Comparison of ENCODE assay signal across 11 cellular contexts in genomic region chr5:148268556-148268955, GRCh38. TPM values are rescaled to one million over a fixed set of nuclear protein-coding genes. Genes with fewer than 3 reads are reported as not detected.
DNase-seq lines count a peak whose midpoint lies in the region; TF ChIP-seq lines count a peak whose summit lies in the region.
"Had no signal": no experiment of that assay in that cellular context is flagged by ENCODE, and none has a peak within 500 bp of the region (broad histone marks: within the 10 kb centered on the region; RNA-seq: fewer than 3 reads in every experiment).

Gene SPINK13, plus strand, starts transcription at chr5:148268794. Its CDS starts 1,279 bp downstream, at chr5:148270073.

- no peaks in the 10 kb centered on the region for H3K4me1 Mint-ChIP-seq in activated CD4-positive, alpha-beta T cell treated with anti-CD3 and anti-CD28 coated beads, Interleukin-2, amount 10 ng/mL, durations not matched to agents 24 days and 14 days

- DNase-seq in GM03348 (ENCODE audit: low spot score) (peak; percentile 29), NCI-H460 (ENCODE audit: extremely low read depth, low read depth) (peak; percentile 21), epithelial cell of esophagus (ENCODE audit: low read depth) (peak; percentile 89), osteoblast (ENCODE audit: insufficient read length, low spot score, missing footprints) (no peak), NCI-H345 treated with DMSO at 0.1 percent for 48 hours (lab: John Stamatoyannopoulos, UW; ENCODE audit: unreplicated experiment) (no peak), BE2C (no peak), NCI-H128 (lab: John Stamatoyannopoulos, UW; ENCODE audit: unreplicated experiment) (no peak)
- DNase-seq in activated CD4-positive, alpha-beta T cell treated with anti-CD3 and anti-CD28 coated beads, Interleukin-2, amount 10 ng/mL, durations not matched to agents 24 days and 14 days: no peak
- DNase-seq: effector memory CD8-positive, alpha-beta T cell; NCI-H2029 treated with DMSO at 0.1 percent for 48 hours had no signal

- H3K27ac Mint-ChIP-seq in activated CD4-positive, alpha-beta T cell treated with anti-CD3 and anti-CD28 coated beads, Interleukin-2, amount 10 ng/mL, durations not matched to agents 24 days and 14 days: no peak within 1 kb of the TSS
- H3K27ac Mint-ChIP-seq: effector memory CD8-positive, alpha-beta T cell had no signal

- no peak within 1 kb of the TSS for H3K4me3 ChIP-seq in epithelial cell of esophagus (ENCODE audit: low read length)
- no peak within 1 kb of the TSS for H3K4me3 ChIP-seq in osteoblast (ENCODE audit: insufficient read depth, low read length)
- no peak within 1 kb of the TSS for H3K4me3 ChIP-seq in BE2C (ENCODE audit: low read depth, low read length)

- peak within 1 kb of the TSS; percentile 57 for H2AFZ ChIP-seq in osteoblast (ENCODE audit: low read length)

- H4K20me1 ChIP-seq in osteoblast (ENCODE audit: insufficient read depth, low read length): no peaks in the 10 kb centered on the region

- intact Hi-C loops in activated CD4-positive, alpha-beta T cell treated with anti-CD3 and anti-CD28 coated beads, Interleukin-2, amount 10 ng/mL, durations not matched to agents 24 days and 14 days (cut with micrococcal nuclease): no loop called here

- no peaks in the 10 kb centered on the region for H3K9me3 ChIP-seq in osteoblast (ENCODE audit: low read depth, low read length)
- no peaks in the 10 kb centered on the region for H3K9me3 ChIP-seq in BE2C

- H3K4me1 ChIP-seq in osteoblast (ENCODE audit: insufficient read depth, low read length): no peaks in the 10 kb centered on the region
- no peaks in the 10 kb centered on the region for H3K4me1 ChIP-seq in BE2C

- H3K79me2 ChIP-seq in osteoblast (ENCODE audit: insufficient read depth, low read length): no peaks in the 10 kb centered on the region

- no peak within 1 kb of the TSS for H3K27ac ChIP-seq in osteoblast (ENCODE audit: low read depth, low read length)

- TF ChIP-seq CTCF in epithelial cell of esophagus (IDR thresholded peaks at IDR 0.05; ENCODE audit: insufficient read depth, low read depth, low read length, missing control alignments): no peak
- TF ChIP-seq CTCF in osteoblast (IDR thresholded peaks at IDR 0.05; ENCODE audit: extremely low read depth, low read depth, low read length): no peak
- no peak for TF ChIP-seq CTCF in BE2C (IDR thresholded peaks at IDR 0.05; ENCODE audit: low read depth, low read length)

- no peaks in the 10 kb centered on the region for H3K36me3 ChIP-seq in osteoblast (ENCODE audit: insufficient read depth, low read length)
- no peaks in the 10 kb centered on the region for H3K36me3 ChIP-seq in BE2C

- no peak within 1 kb of the TSS for H3K4me3 Mint-ChIP-seq in activated CD4-positive, alpha-beta T cell treated with anti-CD3 and anti-CD28 coated beads, Interleukin-2, amount 10 ng/mL, durations not matched to agents 24 days and 14 days
- H3K4me3 Mint-ChIP-seq: effector memory CD8-positive, alpha-beta T cell had no signal

- H3K4me2 ChIP-seq in osteoblast (ENCODE audit: insufficient read depth, low read length): peak within 1 kb of the TSS; percentile 34

- no peaks in the 10 kb centered on the region for H3K27me3 Mint-ChIP-seq in activated CD4-positive, alpha-beta T cell treated with anti-CD3 and anti-CD28 coated beads, Interleukin-2, amount 10 ng/mL, durations not matched to agents 24 days and 14 days
- H3K27me3 Mint-ChIP-seq: effector memory CD8-positive, alpha-beta T cell had no signal

- H3K9me3 Mint-ChIP-seq in activated CD4-positive, alpha-beta T cell treated with anti-CD3 and anti-CD28 coated beads, Interleukin-2, amount 10 ng/mL, durations not matched to agents 24 days and 14 days: no peaks in the 10 kb centered on the region

- H3K27me3 ChIP-seq in osteoblast (ENCODE audit: insufficient read depth, low read length) (no peaks in the 10 kb centered on the region), BE2C (no peaks in the 10 kb centered on the region)

- H3K36me3 Mint-ChIP-seq in activated CD4-positive, alpha-beta T cell treated with anti-CD3 and anti-CD28 coated beads, Interleukin-2, amount 10 ng/mL, durations not matched to agents 24 days and 14 days (ENCODE audit: low read depth): no peaks in the 10 kb centered on the region

RNA-seq across cellular contexts. Expression of gene SPINK13, which starts in this region (rescaled TPM):
- total RNA-seq in NCI-H460 (2014; rRNA removed; shearing (Covaris generic)): 1.3 and 2.8 TPM in 2 replicates
- 0.60 and 0.76 TPM in 2 replicates for polyA plus RNA-seq in NCI-H460 (2014; cell fraction: nucleus; rRNA removed)
- not detected in 2 replicates for total RNA-seq in osteoblast
- not detected in 2 replicates for total RNA-seq in activated CD4-positive, alpha-beta T cell treated with anti-CD3 and anti-CD28 coated beads, Interleukin-2, amount 10 ng/mL, durations not matched to agents 24 days and 14 days
- polyA plus RNA-seq in BE2C (2012; ENCODE audit: insufficient read depth, insufficient read length, low read depth): not detected
- total RNA-seq: lung microvascular endothelial cell had no signal

Comparison
In these comparisons a context has a peak if more than half of its experiments do, and no peak if none do; other contexts are left out.
1. DNase-seq: peak in GM03348 (single experiment), NCI-H460 (single experiment) and epithelial cell of esophagus (single experiment); none in osteoblast (single experiment), activated CD4-positive, alpha-beta T cell treated with anti-CD3 and anti-CD28 coated beads, Interleukin-2, amount 10 ng/mL, durations not matched to agents 24 days and 14 days (single experiment), NCI-H345 treated with DMSO at 0.1 percent for 48 hours (single experiment), BE2C (single experiment) and NCI-H128 (single experiment).